Comparison of ENCODE assay signal across 20 cellular contexts in the genomic region with DNA sequence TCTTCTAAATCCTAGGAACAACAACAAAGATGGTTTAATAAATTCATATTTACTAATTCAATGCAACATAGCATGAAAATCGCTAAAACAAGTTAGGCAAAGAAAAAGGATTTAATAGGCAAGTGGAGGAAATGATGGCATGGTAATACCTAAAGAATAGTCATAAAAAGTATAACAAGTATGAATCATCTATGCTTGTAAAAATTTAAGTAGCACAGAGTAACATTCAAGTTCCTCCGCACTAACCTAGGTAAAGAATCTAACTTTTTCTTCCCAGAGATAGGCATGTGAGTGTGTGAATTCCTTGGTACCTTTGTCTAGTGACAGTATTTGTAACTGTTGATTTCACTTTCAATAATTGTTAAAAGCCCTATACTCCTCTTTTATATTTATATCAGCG. TPM values are rescaled to one million over a fixed set of nuclear protein-coding genes. Genes with fewer than 3 reads are reported as not detected.
DNase-seq lines count a peak whose midpoint lies in the region; ATAC-seq and TF ChIP-seq lines count a peak whose summit lies in the region.
"Had no signal": no experiment of that assay in that cellular context is flagged by ENCODE, and none has a peak within 500 bp of the region (broad histone marks: within the 10 kb centered on the region; RNA-seq: fewer than 3 reads in every experiment).

No MANE protein-coding gene starts in this region.

- peaks cover 0 to 67% (median 34%) of the 10 kb centered on the region in 9 donors for H3K4me1 ChIP-seq in heart right ventricle
- H3K4me1 ChIP-seq in heart left ventricle, result peaks cover 0 to 78% (median 23%) of the 10 kb centered on the region in 12 donors
- H3K4me1 ChIP-seq in BE2C, result peaks cover 12% of the 10 kb centered on the region
- H3K4me1 ChIP-seq: foreskin keratinocyte had no signal

- H3K27ac ChIP-seq in heart right ventricle, result peak overlapping the region in 6 of 10 donors; percentile 1 to 90 (median 10)
- H3K27ac ChIP-seq in heart left ventricle, result peak overlapping the region in 5 of 12 donors; percentile 72 to 93 (median 84)
- H3K27ac ChIP-seq in dorsolateral prefrontal cortex, result peak overlapping the region in 20 of 59 donors; percentile 8 to 88 (median 80)
- no peak overlapping the region for H3K27ac ChIP-seq in coronary artery
- H3K27ac ChIP-seq: foreskin keratinocyte, SJCRH30 had no signal

- H3K9me3 ChIP-seq in heart right ventricle, result peaks cover 0 to 8% (median 0%) of the 10 kb centered on the region in 11 donors
- peaks cover 0 to 10% (median 0%) of the 10 kb centered on the region in 12 donors for H3K9me3 ChIP-seq in heart left ventricle
- H3K9me3 ChIP-seq in BE2C, result no peaks in the 10 kb centered on the region
- H3K9me3 ChIP-seq: SJCRH30 had no signal

- H3K36me3 ChIP-seq in heart right ventricle (peaks cover 0 to 31% (median 0%) of the 10 kb centered on the region in 9 donors), heart left ventricle (peaks cover 0 to 33% (median 16%) of the 10 kb centered on the region in 9 donors), BE2C (peaks cover 4% of the 10 kb centered on the region)

- no peak for ATAC-seq in heart right ventricle
- no peak for ATAC-seq in heart left ventricle
- ATAC-seq: activated CD8-positive, alpha-beta memory T cell treated with anti-CD3 and anti-CD28 coated beads, Interleukin-2, amount 10 ng/mL, durations not matched to agents 7 days and 5 days; foreskin keratinocyte; Panc1; sciatic nerve had no signal

- intact Hi-C loops in heart right ventricle (cut with DNase I) (loop anchor here in 4 of 10 donors (5.0 to 10.0 kb wide), 4 partner anchors 43 to 85 kb away; no protein-coding TSS in a partner anchor), heart left ventricle (cut with DNase I) (loop anchor here in 5 of 10 donors (5.0 to 10.0 kb wide), 5 partner anchors 42 to 85 kb away; a partner anchor contains a TSS), dorsolateral prefrontal cortex (cut with DNase I) (loop anchor here (5.0 to 10.0 kb wide), 2 partner anchors 87 to 95 kb away; no protein-coding TSS in a partner anchor)
- intact Hi-C loops in dendritic cell treated with granulocyte-macrophage colony-stimulating factor and Interleukin-4, amounts not matched to agents 40 ng/mL and 50 ng/mL, for 4 days (cut with micrococcal nuclease), result loop anchor here (5.0 kb wide), 3 partner anchors 42 to 87 kb away; a partner anchor contains a TSS

- DNase-seq in heart right ventricle (no peak), heart left ventricle (no peak), LoVo (ENCODE audit: low spot score) (peak; percentile 39), dorsolateral prefrontal cortex (no peak), coronary artery (ENCODE audit: low spot score) (no peak), BE2C (no peak)
- DNase-seq in effector CD4-positive, alpha-beta T cell, result no peak
- DNase-seq: activated CD4-positive, alpha-beta T cell treated with anti-CD3 and anti-CD28 coated beads for 48 hours; activated CD8-positive, alpha-beta memory T cell treated with anti-CD3 and anti-CD28 coated beads, Interleukin-2, amount 10 ng/mL, durations not matched to agents 7 days and 5 days; activated gamma-delta T cell; caudate nucleus; foreskin keratinocyte; KBM-7; NCI-H1930; NCI-H226; posterior cingulate gyrus; SJCRH30 had no signal

- 98 to 99% methylated on average over 3 of the region's 3 CpGs for WGBS in heart right ventricle, 2 donors
- 96 to 99% (median 97%) methylated on average over 3 of the region's 3 CpGs for WGBS in heart left ventricle, 4 donors

- no peak for TF ChIP-seq POLR2A in heart left ventricle (IDR thresholded peaks at IDR 0.05)

- H3K36me3 Mint-ChIP-seq in dendritic cell treated with granulocyte-macrophage colony-stimulating factor and Interleukin-4, amounts not matched to agents 40 ng/mL and 50 ng/mL, for 4 days (ENCODE audit: low read depth), result peaks cover 54% of the 10 kb centered on the region

- H3K4me3 ChIP-seq in heart right ventricle, result no peak overlapping the region
- H3K4me3 ChIP-seq in heart left ventricle, result peak overlapping the region in 1 of 12 donors; percentile 53
- no peak overlapping the region for H3K4me3 ChIP-seq in dorsolateral prefrontal cortex
- H3K4me3 ChIP-seq in coronary artery, result no peak overlapping the region
- H3K4me3 ChIP-seq in BE2C (ENCODE audit: low read depth, low read length), result no peak overlapping the region
- H3K4me3 ChIP-seq: SJCRH30 had no signal

- TF ChIP-seq CTCF in heart right ventricle (IDR thresholded peaks at IDR 0.05), result no peak
- no peak for TF ChIP-seq CTCF in heart left ventricle (IDR thresholded peaks at IDR 0.05)
- no peak for TF ChIP-seq CTCF in dorsolateral prefrontal cortex (IDR thresholded peaks at IDR 0.05 in 54 of 56, conservative IDR thresholded peaks at IDR 0.05 in 2 of 56; ENCODE audit: low read depth in 1 of 56, partially characterized antibody in 56 of 56)
- TF ChIP-seq CTCF in coronary artery (IDR thresholded peaks at IDR 0.05), result no peak
- no peak for TF ChIP-seq CTCF in BE2C (IDR thresholded peaks at IDR 0.05; ENCODE audit: low read depth, low read length)

- no peaks in the 10 kb centered on the region for H3K27me3 Mint-ChIP-seq in dendritic cell treated with granulocyte-macrophage colony-stimulating factor and Interleukin-4, amounts not matched to agents 40 ng/mL and 50 ng/mL, for 4 days
- H3K27me3 Mint-ChIP-seq: activated CD8-positive, alpha-beta memory T cell treated with anti-CD3 and anti-CD28 coated beads, Interleukin-2, amount 10 ng/mL, durations not matched to agents 7 days and 5 days had no signal

- H3K27ac Mint-ChIP-seq in dendritic cell treated with granulocyte-macrophage colony-stimulating factor and Interleukin-4, amounts not matched to agents 40 ng/mL and 50 ng/mL, for 4 days, result no peak overlapping the region
- H3K27ac Mint-ChIP-seq: activated CD8-positive, alpha-beta memory T cell treated with anti-CD3 and anti-CD28 coated beads, Interleukin-2, amount 10 ng/mL, durations not matched to agents 7 days and 5 days had no signal

- H3K4me3 Mint-ChIP-seq in dendritic cell treated with granulocyte-macrophage colony-stimulating factor and Interleukin-4, amounts not matched to agents 40 ng/mL and 50 ng/mL, for 4 days, result peak overlapping the region; percentile 30
- H3K4me3 Mint-ChIP-seq: activated CD8-positive, alpha-beta memory T cell treated with anti-CD3 and anti-CD28 coated beads, Interleukin-2, amount 10 ng/mL, durations not matched to agents 7 days and 5 days had no signal

- peaks cover 32% of the 10 kb centered on the region for H3K4me1 Mint-ChIP-seq in dendritic cell treated with granulocyte-macrophage colony-stimulating factor and Interleukin-4, amounts not matched to agents 40 ng/mL and 50 ng/mL, for 4 days (ENCODE audit: low read depth)

- H3K9me3 Mint-ChIP-seq in dendritic cell treated with granulocyte-macrophage colony-stimulating factor and Interleukin-4, amounts not matched to agents 40 ng/mL and 50 ng/mL, for 4 days, result no peaks in the 10 kb centered on the region

- H3K27me3 ChIP-seq in heart right ventricle (no peaks in the 10 kb centered on the region), heart left ventricle (no peaks in the 10 kb centered on the region), dorsolateral prefrontal cortex (no peaks in the 10 kb centered on the region), BE2C (no peaks in the 10 kb centered on the region)
- H3K27me3 ChIP-seq: foreskin keratinocyte, SJCRH30 had no signal

RNA-seq across cellular contexts. Expression of a gene that starts 42.6 kb away (rescaled TPM):
- total RNA-seq in heart right ventricle (10 to 100 TPM in 9 of 10 donors, 1 to 10 TPM in 1; 8.3 to 16.2 (median 12.2) TPM), heart left ventricle (10 to 100 TPM in 6 of 9 donors, 1 to 10 TPM in 3; 5.9 to 16.2 (median 11.8) TPM), dorsolateral prefrontal cortex (10 to 100 TPM in 100 of 120 experiments, 1 to 10 TPM in 20; 7.7 to 20.0 (median 11.9) TPM)
- polyA plus RNA-seq in heart right ventricle (10 to 100 TPM in 1 of 2 donors, 1 to 10 TPM in 1; 4.9 to 22.9 TPM), heart left ventricle (10 to 100 TPM in 1 of 2 donors, 1 to 10 TPM in 1; 6.9 to 11.5 TPM)
- 9.2 TPM for polyA plus RNA-seq in BE2C (2012; ENCODE audit: insufficient read depth, insufficient read length, low read depth)

Comparison
In these comparisons a context has a peak if more than half of its experiments do, and no peak if none do; other contexts are left out.
1. H3K27ac ChIP-seq: peak in heart right ventricle (6 of 10); none in coronary artery (0 of 2).